Comparison of ENCODE assay signal across 8 cellular contexts in genomic region chrX:70455366-70456202, GRCh38. TPM values are rescaled to one million over a fixed set of nuclear protein-coding genes. Genes with fewer than 3 reads are reported as not detected.
A peak's percentile ranks its signal among the peaks of the same experiment; 100 is the strongest.
DNase-seq lines count a peak whose midpoint lies in the region; ATAC-seq and TF ChIP-seq lines count a peak whose summit lies in the region.

No MANE protein-coding gene starts in this region.

- no peak for ATAC-seq in effector memory CD8-positive, alpha-beta T cell (replicated peaks)

- no peak for TF ChIP-seq CTCF in neural crest cell (conservative IDR thresholded peaks at IDR 0.05)

- peaks cover 32% of the 10 kb centered on the region for H3K4me1 Mint-ChIP-seq in T-helper 2 cell treated with Interferon-gamma antibody and Interleukin-4, amounts not matched to agents 5 μg/mL and 100 μg/mL, for 36 hours (ENCODE audit: low read depth)
- H3K4me1 Mint-ChIP-seq in effector memory CD8-positive, alpha-beta T cell (ENCODE audit: low read depth in 2 of 2): peaks cover 41 to 46% of the 10 kb centered on the region in 2 donors
- peaks cover 37% of the 10 kb centered on the region for H3K4me1 Mint-ChIP-seq in neural crest cell

- H3K27ac Mint-ChIP-seq in T-helper 2 cell treated with Interferon-gamma antibody and Interleukin-4, amounts not matched to agents 5 μg/mL and 100 μg/mL, for 36 hours: peak overlapping the region; percentile 89
- peak overlapping the region; percentile 90 to 95 for H3K27ac Mint-ChIP-seq in effector memory CD8-positive, alpha-beta T cell
- peak overlapping the region; percentile 99 for H3K27ac Mint-ChIP-seq in neural crest cell (ENCODE audit: unreplicated experiment)

- H3K27me3 Mint-ChIP-seq in T-helper 2 cell treated with Interferon-gamma antibody and Interleukin-4, amounts not matched to agents 5 μg/mL and 100 μg/mL, for 36 hours (ENCODE audit: low read depth): no peaks in the 10 kb centered on the region
- no peaks in the 10 kb centered on the region for H3K27me3 Mint-ChIP-seq in effector memory CD8-positive, alpha-beta T cell
- no peaks in the 10 kb centered on the region for H3K27me3 Mint-ChIP-seq in neural crest cell (ENCODE audit: low read depth)

- no peak for DNase-seq in T-helper 2 cell treated with Interferon-gamma antibody and Interleukin-4, amounts not matched to agents 5 μg/mL and 100 μg/mL, for 36 hours (ENCODE audit: low spot score)
- DNase-seq in T-helper 2 cell (no peak), NCI-H748 (lab: John Stamatoyannopoulos, UW; ENCODE audit: unreplicated experiment) (peak; percentile 61), neural crest cell (ENCODE audit: low read depth, low spot score) (no peak), D341Med (ENCODE audit: low spot score) (no peak), NOMO-1 treated with DMSO at 0.1 percent for 48 hours (lab: John Stamatoyannopoulos, UW; ENCODE audit: unreplicated experiment) (no peak), activated gamma-delta T cell (lab: John Stamatoyannopoulos, UW) (no peak)
- DNase-seq in effector memory CD8-positive, alpha-beta T cell: no peak

- H3K4me3 Mint-ChIP-seq in T-helper 2 cell treated with Interferon-gamma antibody and Interleukin-4, amounts not matched to agents 5 μg/mL and 100 μg/mL, for 36 hours: peak overlapping the region; percentile 85
- peak overlapping the region; percentile 91 to 92 for H3K4me3 Mint-ChIP-seq in effector memory CD8-positive, alpha-beta T cell
- peak overlapping the region; percentile 93 for H3K4me3 Mint-ChIP-seq in neural crest cell

- H3K9me3 Mint-ChIP-seq in T-helper 2 cell treated with Interferon-gamma antibody and Interleukin-4, amounts not matched to agents 5 μg/mL and 100 μg/mL, for 36 hours: no peaks in the 10 kb centered on the region
- H3K9me3 Mint-ChIP-seq in effector memory CD8-positive, alpha-beta T cell: no peaks in the 10 kb centered on the region
- peaks cover 2% of the 10 kb centered on the region for H3K9me3 Mint-ChIP-seq in neural crest cell

- H3K36me3 Mint-ChIP-seq in T-helper 2 cell treated with Interferon-gamma antibody and Interleukin-4, amounts not matched to agents 5 μg/mL and 100 μg/mL, for 36 hours (ENCODE audit: low read depth): peaks cover 14% of the 10 kb centered on the region
- H3K36me3 Mint-ChIP-seq in effector memory CD8-positive, alpha-beta T cell (ENCODE audit: insufficient read depth): peaks cover 9% of the 10 kb centered on the region
- H3K36me3 Mint-ChIP-seq in neural crest cell (ENCODE audit: low read depth): peaks cover 10% of the 10 kb centered on the region

RNA-seq across cellular contexts. Expression of gene DLG3, which starts 10.9 kb away (rescaled TPM):
- total RNA-seq in neural crest cell: 54.3 and 65.6 TPM in 2 replicates

RNA-seq across cellular contexts. Expression of gene GDPD2, which starts 32.5 kb away (rescaled TPM):
- 5.3 and 6.0 TPM in 2 replicates for total RNA-seq in neural crest cell
